ENCODE assay signal across 25 cellular contexts in the genomic region with DNA sequence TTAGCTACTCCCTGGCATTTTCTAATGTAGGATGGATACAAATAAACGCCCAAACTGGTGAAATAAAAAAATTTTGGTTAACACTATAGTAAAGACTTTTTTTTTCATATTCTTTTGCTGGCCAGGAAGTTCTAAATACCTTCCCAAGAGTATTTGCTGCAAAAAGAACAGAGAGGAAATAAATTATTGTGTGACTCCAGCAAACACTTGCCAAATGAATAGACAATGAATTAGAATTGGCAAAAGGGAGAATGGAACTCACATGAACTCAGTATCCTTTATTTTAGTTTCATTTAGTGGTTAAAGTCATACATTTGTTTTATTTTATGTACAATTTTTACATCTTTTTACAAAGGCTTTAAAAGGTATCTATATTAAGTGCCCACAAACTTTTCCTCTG.
"Had no signal": no experiment of that assay in that cellular context is flagged by ENCODE, and none has a peak within 500 bp of the region (broad histone marks: within the 10 kb centered on the region; RNA-seq: fewer than 3 reads in every experiment).

No MANE protein-coding gene starts in this region.

- H3K4me1 ChIP-seq: lower lobe of right lung, pancreas, prostate gland, right lobe of liver had no signal

- ATAC-seq: left lobe of liver; lower lobe of right lung; natural killer cell; pancreas; right lobe of liver; stimulated activated naive B cell treated with anti-CD40 and anti-IgM and Interleukin-4, amounts not matched to agents 10 μg/mL and 1 μg/mL and 100 μg/mL, for 72 hours; stimulated activated naive CD8-positive, alpha-beta T cell treated with anti-CD3 and anti-CD28 coated beads, Interleukin-15, Interleukin-2, amounts not matched to agents 100 U/mL and 50 U/mL, for 24 hours had no signal

- H3K36me3 ChIP-seq: lower lobe of right lung, pancreas, prostate gland, right lobe of liver, stomach, thyroid gland, transverse colon, upper lobe of left lung had no signal

- DNase-seq: hypothalamus; immature natural killer cell; islet precursor cell; lower lobe of right lung; mammary epithelial cell; mesendoderm; naive B cell; natural killer cell; nucleus accumbens; pancreas; posterior cingulate gyrus; right lobe of liver; stimulated activated CD4-positive, alpha-beta T cell treated with anti-CD3 and anti-CD28 coated beads, Interleukin-12 subunit alpha, Interleukin-12 subunit beta, amount 100 ng/mL, for 4 hours; stimulated activated CD4-positive, alpha-beta T cell treated with anti-CD3 and anti-CD28 coated beads, Interleukin-15, amount 100 ng/mL, for 24 hours; stimulated activated CD4-positive, alpha-beta T cell treated with anti-CD3 and anti-CD28 coated beads, Interleukin-2, amount 100 ng/mL, for 24 hours; stimulated activated CD4-positive, alpha-beta T cell treated with anti-CD3 and anti-CD28 coated beads, Interleukin-4, amount 100 ng/mL, for 1 hour; stimulated activated naive B cell treated with anti-CD40 and anti-IgM and Interleukin-4, amounts not matched to agents 10 μg/mL and 1 μg/mL and 100 μg/mL, for 72 hours; stimulated activated naive CD8-positive, alpha-beta T cell treated with anti-CD3 and anti-CD28 coated beads, Interleukin-15, Interleukin-2, amounts not matched to agents 100 U/mL and 50 U/mL, for 24 hours; stomach; testis; thyroid gland; transverse colon; upper lobe of left lung had no signal

- H3K4me3 ChIP-seq: lower lobe of right lung, pancreas, prostate gland, right lobe of liver, stomach, testis, thyroid gland, transverse colon, upper lobe of left lung had no signal

- H3K27ac ChIP-seq: lower lobe of right lung, pancreas, prostate gland, right lobe of liver, thyroid gland, upper lobe of left lung had no signal

- H3K9me3 ChIP-seq: lower lobe of right lung, pancreas, prostate gland, right lobe of liver, stomach, testis, thyroid gland, transverse colon, upper lobe of left lung had no signal

- H3K27me3 ChIP-seq: pancreas, right lobe of liver, stomach, testis, thyroid gland, transverse colon, upper lobe of left lung had no signal
